In genomic region chr2:40209728-40210127, GRCh38 we compare ENCODE assay signal across 18 cellular contexts.
"Had no signal": no experiment of that assay in that cellular context is flagged by ENCODE, and none has a peak within 500 bp of the region (broad histone marks: within the 10 kb centered on the region; RNA-seq: fewer than 3 reads in every experiment).

No MANE protein-coding gene starts in this region.

- H3K36me3 Mint-ChIP-seq: activated naive CD4-positive, alpha-beta T cell treated with anti-CD3 and anti-CD28 coated beads, Interleukin-2, amount 50 U/mL, for 24 hours; natural killer cell treated with Interleukin-12 subunit alpha and Interleukin-12 subunit beta and Interleukin-15 and Interleukin-18, amount 100 ng/mL, for 72 hours; T-cell had no signal

- H3K27me3 Mint-ChIP-seq: activated CD4-positive, alpha-beta memory T cell treated with anti-CD3 and anti-CD28 coated beads, Interleukin-2, amount 10 ng/mL, durations not matched to agents 7 days and 5 days; activated naive CD4-positive, alpha-beta T cell treated with anti-CD3 and anti-CD28 coated beads, Interleukin-2, amount 50 U/mL, for 24 hours; dendritic cell treated with granulocyte-macrophage colony-stimulating factor and Interleukin-4, amounts not matched to agents 40 ng/mL and 50 ng/mL, for 4 days; natural killer cell treated with Interleukin-12 subunit alpha and Interleukin-12 subunit beta and Interleukin-15 and Interleukin-18, amount 100 ng/mL, for 72 hours; T-cell had no signal

- ATAC-seq: body of pancreas; heart right ventricle; left cardiac atrium; natural killer cell treated with Interleukin-12 subunit alpha and Interleukin-12 subunit beta and Interleukin-15 and Interleukin-18, amount 100 ng/mL, for 72 hours; pancreas; right cardiac atrium; T-cell had no signal

- DNase-seq: activated CD4-positive, alpha-beta memory T cell treated with anti-CD3 and anti-CD28 coated beads, Interleukin-2, amount 10 ng/mL, durations not matched to agents 7 days and 5 days; activated effector memory CD4-positive, alpha-beta T cell treated with anti-CD3 and anti-CD28 coated beads, Interleukin-2, amount 50 U/mL, for 16 hours; anterior cingulate cortex; body of pancreas; effector CD4-positive, alpha-beta T cell; heart right ventricle; islet precursor cell; left cardiac atrium; pancreas; right cardiac atrium; stimulated activated CD4-positive, alpha-beta T cell treated with anti-CD3 and anti-CD28 coated beads, Interleukin-12 subunit alpha, Interleukin-12 subunit beta, amount 100 ng/mL, for 4 hours; stimulated activated CD4-positive, alpha-beta T cell treated with anti-CD3 and anti-CD28 coated beads, Interleukin-4, amount 100 ng/mL, for 4 hours; stomach; T-cell; T-helper 9 cell had no signal

- H3K4me1 Mint-ChIP-seq: activated CD4-positive, alpha-beta memory T cell treated with anti-CD3 and anti-CD28 coated beads, Interleukin-2, amount 10 ng/mL, durations not matched to agents 7 days and 5 days; activated naive CD4-positive, alpha-beta T cell treated with anti-CD3 and anti-CD28 coated beads, Interleukin-2, amount 50 U/mL, for 24 hours; T-cell had no signal

- H3K9me3 Mint-ChIP-seq: activated naive CD4-positive, alpha-beta T cell treated with anti-CD3 and anti-CD28 coated beads, Interleukin-2, amount 50 U/mL, for 24 hours; T-cell had no signal

- H3K27ac Mint-ChIP-seq: activated CD4-positive, alpha-beta memory T cell treated with anti-CD3 and anti-CD28 coated beads, Interleukin-2, amount 10 ng/mL, durations not matched to agents 7 days and 5 days; activated naive CD4-positive, alpha-beta T cell treated with anti-CD3 and anti-CD28 coated beads, Interleukin-2, amount 50 U/mL, for 24 hours; dendritic cell treated with granulocyte-macrophage colony-stimulating factor and Interleukin-4, amounts not matched to agents 40 ng/mL and 50 ng/mL, for 4 days; natural killer cell treated with Interleukin-12 subunit alpha and Interleukin-12 subunit beta and Interleukin-15 and Interleukin-18, amount 100 ng/mL, for 72 hours; T-cell had no signal

- H3K4me3 Mint-ChIP-seq: activated CD4-positive, alpha-beta memory T cell treated with anti-CD3 and anti-CD28 coated beads, Interleukin-2, amount 10 ng/mL, durations not matched to agents 7 days and 5 days; activated naive CD4-positive, alpha-beta T cell treated with anti-CD3 and anti-CD28 coated beads, Interleukin-2, amount 50 U/mL, for 24 hours; dendritic cell treated with granulocyte-macrophage colony-stimulating factor and Interleukin-4, amounts not matched to agents 40 ng/mL and 50 ng/mL, for 4 days; natural killer cell treated with Interleukin-12 subunit alpha and Interleukin-12 subunit beta and Interleukin-15 and Interleukin-18, amount 100 ng/mL, for 72 hours; T-cell had no signal
